1 cellular context compared by ENCODE assay signal in the genomic region with DNA sequence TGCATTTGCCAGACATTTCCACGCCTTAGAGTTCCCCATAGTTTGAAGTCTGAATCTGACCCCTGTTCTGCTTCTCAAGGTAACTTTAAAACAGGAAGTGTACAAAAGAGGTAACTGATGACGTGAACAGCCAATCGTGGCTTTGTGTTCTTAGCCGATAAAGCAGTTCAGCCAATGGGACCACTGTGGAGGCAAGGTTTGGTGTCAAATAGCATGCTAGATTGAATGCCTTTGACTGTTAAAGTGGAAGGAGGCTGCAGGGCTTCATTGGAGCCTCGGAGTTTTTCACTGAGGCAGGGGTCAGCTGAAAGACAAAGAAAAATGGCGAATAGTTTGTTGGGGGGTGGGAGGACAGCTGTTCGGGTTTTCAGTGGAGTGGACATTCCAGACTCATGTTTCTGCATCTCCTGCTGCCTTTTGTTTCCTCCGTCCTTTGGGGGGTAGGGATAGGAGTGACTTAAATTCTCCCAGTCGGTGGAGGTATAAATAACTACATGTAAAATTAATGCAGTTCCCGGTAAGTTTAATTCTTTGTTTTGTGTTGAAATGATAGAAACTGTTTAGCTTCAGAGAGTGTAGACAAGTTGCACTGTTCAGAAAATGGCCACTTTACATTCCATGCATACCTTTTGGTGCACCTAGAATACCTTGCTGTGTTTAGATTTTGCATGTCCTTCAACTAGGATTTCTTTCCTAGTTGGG.
TF ChIP-seq lines count a peak whose summit lies in the region.

No MANE protein-coding gene starts in this region.

TF ChIP-seq in HepG2, 621 proteins besides CTCF, POLR2A, EP300 and RAD21 (continued from another document and continues in another):
- TF ChIP-seq, protein P1, sequence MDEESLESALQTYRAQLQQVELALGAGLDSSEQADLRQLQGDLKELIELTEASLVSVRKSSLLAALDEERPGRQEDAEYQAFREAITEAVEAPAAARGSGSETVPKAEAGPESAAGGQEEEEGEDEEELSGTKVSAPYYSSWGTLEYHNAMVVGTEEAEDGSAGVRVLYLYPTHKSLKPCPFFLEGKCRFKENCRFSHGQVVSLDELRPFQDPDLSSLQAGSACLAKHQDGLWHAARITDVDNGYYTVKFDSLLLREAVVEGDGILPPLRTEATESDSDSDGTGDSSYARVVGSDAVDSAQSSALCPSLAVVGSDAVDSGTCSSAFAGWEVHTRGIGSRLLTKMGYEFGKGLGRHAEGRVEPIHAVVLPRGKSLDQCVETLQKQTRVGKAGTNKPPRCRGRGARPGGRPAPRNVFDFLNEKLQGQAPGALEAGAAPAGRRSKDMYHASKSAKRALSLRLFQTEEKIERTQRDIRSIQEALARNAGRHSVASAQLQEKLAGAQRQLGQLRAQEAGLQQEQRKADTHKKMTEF (CRISPR knock-in tag; IDR thresholded peaks at IDR 0.05), result peak; percentile 34; the same call in 1 of the 2 replicates
- TF ChIP-seq MTA3 (CRISPR knock-in tag; IDR thresholded peaks at IDR 0.05), result no peak
- no peak for TF ChIP-seq ARNT (IDR thresholded peaks at IDR 0.05)
- no peak; the same call in 1 of the 2 replicates for TF ChIP-seq PPARG (CRISPR knock-in tag; conservative IDR thresholded peaks at IDR 0.05)
- TF ChIP-seq FOXK2 (IDR thresholded peaks at IDR 0.05), result no peak
- peak; percentile 35; the same call in 1 of the 2 replicates for TF ChIP-seq HOXA3 (CRISPR knock-in tag; IDR thresholded peaks at IDR 0.05)
- TF ChIP-seq SATB2 (CRISPR knock-in tag; IDR thresholded peaks at IDR 0.05), result no peak
- no peak for TF ChIP-seq MAFF (IDR thresholded peaks at IDR 0.05; ENCODE audit: low read depth, low read length)
- TF ChIP-seq PHF8 (CRISPR knock-in tag; IDR thresholded peaks at IDR 0.05), result peak; percentile 34; the same call in 1 of the 2 replicates
- no peak for TF ChIP-seq SSRP1 (CRISPR knock-in tag; IDR thresholded peaks at IDR 0.05)
- no peak for TF ChIP-seq NR3C1 (CRISPR knock-in tag; IDR thresholded peaks at IDR 0.05)
- no peak for TF ChIP-seq ZNF354B (CRISPR knock-in tag; IDR thresholded peaks at IDR 0.05)
- no peak for TF ChIP-seq ZBTB7B (CRISPR knock-in tag; IDR thresholded peaks at IDR 0.05)
- TF ChIP-seq PRMT3 (CRISPR knock-in tag; IDR thresholded peaks at IDR 0.05; ENCODE audit: borderline replicate concordance, low read depth), result no peak
- no peak for TF ChIP-seq ZNF383 (CRISPR knock-in tag; IDR thresholded peaks at IDR 0.05; ENCODE audit: borderline replicate concordance)
- TF ChIP-seq, protein P2, sequence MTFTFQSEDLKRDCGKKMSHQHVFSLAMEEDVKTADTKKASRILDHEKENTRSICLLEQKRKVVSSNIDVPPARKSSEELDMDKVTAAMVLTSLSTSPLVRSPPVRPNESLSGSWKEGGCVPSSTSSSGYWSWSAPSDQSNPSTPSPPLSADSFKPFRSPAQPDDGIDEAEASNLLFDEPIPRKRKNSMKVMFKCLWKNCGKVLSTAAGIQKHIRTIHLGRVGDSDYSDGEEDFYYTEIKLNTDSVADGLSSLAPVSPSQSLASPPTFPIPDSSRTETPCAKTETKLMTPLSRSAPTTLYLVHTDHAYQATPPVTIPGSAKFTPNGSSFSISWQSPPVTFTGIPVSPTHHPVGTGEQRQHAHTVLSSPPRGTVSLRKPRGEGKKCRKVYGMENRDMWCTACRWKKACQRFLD (CRISPR knock-in tag; IDR thresholded peaks at IDR 0.05; ENCODE audit: borderline replicate concordance), result no peak
- TF ChIP-seq HNRNPK (IDR thresholded peaks at IDR 0.05; ENCODE audit: low read depth, low read length, poor library complexity, severe bottlenecking), result no peak
- TF ChIP-seq, protein P3, sequence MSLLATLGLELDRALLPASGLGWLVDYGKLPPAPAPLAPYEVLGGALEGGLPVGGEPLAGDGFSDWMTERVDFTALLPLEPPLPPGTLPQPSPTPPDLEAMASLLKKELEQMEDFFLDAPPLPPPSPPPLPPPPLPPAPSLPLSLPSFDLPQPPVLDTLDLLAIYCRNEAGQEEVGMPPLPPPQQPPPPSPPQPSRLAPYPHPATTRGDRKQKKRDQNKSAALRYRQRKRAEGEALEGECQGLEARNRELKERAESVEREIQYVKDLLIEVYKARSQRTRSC (CRISPR knock-in tag; IDR thresholded peaks at IDR 0.05; ENCODE audit: low read depth), result no peak
- TF ChIP-seq, protein P4, sequence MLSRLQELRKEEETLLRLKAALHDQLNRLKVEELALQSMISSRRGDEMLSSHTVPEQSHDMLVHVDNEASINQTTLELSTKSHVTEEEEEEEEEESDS (CRISPR knock-in tag; IDR thresholded peaks at IDR 0.05; ENCODE audit: borderline replicate concordance), result no peak
- TF ChIP-seq HMGA1 (CRISPR knock-in tag; conservative IDR thresholded peaks at IDR 0.05), result no peak
- TF ChIP-seq NFE2L1 (CRISPR knock-in tag; IDR thresholded peaks at IDR 0.05; ENCODE audit: borderline replicate concordance), result no peak
- TF ChIP-seq ZC3H13 (CRISPR knock-in tag; IDR thresholded peaks at IDR 0.05), result no peak
- TF ChIP-seq MAF1 (CRISPR knock-in tag; IDR thresholded peaks at IDR 0.05; ENCODE audit: borderline replicate concordance), result no peak
- TF ChIP-seq FOXC1 (CRISPR knock-in tag; IDR thresholded peaks at IDR 0.05; ENCODE audit: borderline replicate concordance), result no peak
- TF ChIP-seq HOXA9 (CRISPR knock-in tag; IDR thresholded peaks at IDR 0.05; ENCODE audit: borderline replicate concordance), result no peak
- peak; percentile 84 for TF ChIP-seq CREM (IDR thresholded peaks at IDR 0.05)
- no peak for TF ChIP-seq CREM (CRISPR knock-in tag; IDR thresholded peaks at IDR 0.05)
- TF ChIP-seq, protein P5, sequence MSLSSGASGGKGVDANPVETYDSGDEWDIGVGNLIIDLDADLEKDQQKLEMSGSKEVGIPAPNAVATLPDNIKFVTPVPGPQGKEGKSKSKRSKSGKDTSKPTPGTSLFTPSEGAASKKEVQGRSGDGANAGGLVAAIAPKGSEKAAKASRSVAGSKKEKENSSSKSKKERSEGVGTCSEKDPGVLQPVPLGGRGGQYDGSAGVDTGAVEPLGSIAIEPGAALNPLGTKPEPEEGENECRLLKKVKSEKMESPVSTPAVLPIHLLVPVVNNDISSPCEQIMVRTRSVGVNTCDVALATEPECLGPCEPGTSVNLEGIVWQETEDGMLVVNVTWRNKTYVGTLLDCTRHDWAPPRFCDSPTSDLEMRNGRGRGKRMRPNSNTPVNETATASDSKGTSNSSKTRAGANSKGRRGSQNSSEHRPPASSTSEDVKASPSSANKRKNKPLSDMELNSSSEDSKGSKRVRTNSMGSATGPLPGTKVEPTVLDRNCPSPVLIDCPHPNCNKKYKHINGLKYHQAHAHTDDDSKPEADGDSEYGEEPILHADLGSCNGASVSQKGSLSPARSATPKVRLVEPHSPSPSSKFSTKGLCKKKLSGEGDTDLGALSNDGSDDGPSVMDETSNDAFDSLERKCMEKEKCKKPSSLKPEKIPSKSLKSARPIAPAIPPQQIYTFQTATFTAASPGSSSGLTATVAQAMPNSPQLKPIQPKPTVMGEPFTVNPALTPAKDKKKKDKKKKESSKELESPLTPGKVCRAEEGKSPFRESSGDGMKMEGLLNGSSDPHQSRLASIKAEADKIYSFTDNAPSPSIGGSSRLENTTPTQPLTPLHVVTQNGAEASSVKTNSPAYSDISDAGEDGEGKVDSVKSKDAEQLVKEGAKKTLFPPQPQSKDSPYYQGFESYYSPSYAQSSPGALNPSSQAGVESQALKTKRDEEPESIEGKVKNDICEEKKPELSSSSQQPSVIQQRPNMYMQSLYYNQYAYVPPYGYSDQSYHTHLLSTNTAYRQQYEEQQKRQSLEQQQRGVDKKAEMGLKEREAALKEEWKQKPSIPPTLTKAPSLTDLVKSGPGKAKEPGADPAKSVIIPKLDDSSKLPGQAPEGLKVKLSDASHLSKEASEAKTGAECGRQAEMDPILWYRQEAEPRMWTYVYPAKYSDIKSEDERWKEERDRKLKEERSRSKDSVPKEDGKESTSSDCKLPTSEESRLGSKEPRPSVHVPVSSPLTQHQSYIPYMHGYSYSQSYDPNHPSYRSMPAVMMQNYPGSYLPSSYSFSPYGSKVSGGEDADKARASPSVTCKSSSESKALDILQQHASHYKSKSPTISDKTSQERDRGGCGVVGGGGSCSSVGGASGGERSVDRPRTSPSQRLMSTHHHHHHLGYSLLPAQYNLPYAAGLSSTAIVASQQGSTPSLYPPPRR (CRISPR knock-in tag; IDR thresholded peaks at IDR 0.05; ENCODE audit: borderline replicate concordance), result no peak
- no peak for TF ChIP-seq AGO2 (optimal IDR thresholded peaks at IDR 0.05; ENCODE audit: low read depth, low read length)
- 0 out of 2 replicates have a peak, but pooled peaks have one; percentile 15 for TF ChIP-seq REPIN1 (CRISPR knock-in tag; IDR thresholded peaks at IDR 0.05; ENCODE audit: borderline replicate concordance, low read depth)
- TF ChIP-seq MAFK (conservative IDR thresholded peaks at IDR 0.05 in 1 of 2, IDR thresholded peaks at IDR 0.05 in 1 of 2; ENCODE audit: low read length in 2 of 2), result no peak
- TF ChIP-seq KDM3A (CRISPR knock-in tag; IDR thresholded peaks at IDR 0.05; ENCODE audit: low read depth), result no peak
- TF ChIP-seq, protein P6, sequence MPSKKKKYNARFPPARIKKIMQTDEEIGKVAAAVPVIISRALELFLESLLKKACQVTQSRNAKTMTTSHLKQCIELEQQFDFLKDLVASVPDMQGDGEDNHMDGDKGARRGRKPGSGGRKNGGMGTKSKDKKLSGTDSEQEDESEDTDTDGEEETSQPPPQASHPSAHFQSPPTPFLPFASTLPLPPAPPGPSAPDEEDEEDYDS (CRISPR knock-in tag; IDR thresholded peaks at IDR 0.05), result peak; percentile 98
- no peak for TF ChIP-seq ZMAT3 (CRISPR knock-in tag; conservative IDR thresholded peaks at IDR 0.05)
- TF ChIP-seq KDM1A (CRISPR knock-in tag; IDR thresholded peaks at IDR 0.05), result no peak
- TF ChIP-seq NFKB2 (CRISPR knock-in tag; IDR thresholded peaks at IDR 0.05; ENCODE audit: borderline replicate concordance), result no peak
- TF ChIP-seq ETV6 (CRISPR knock-in tag; conservative IDR thresholded peaks at IDR 0.05), result no peak
- TF ChIP-seq MXI1 (IDR thresholded peaks at IDR 0.05; ENCODE audit: borderline replicate concordance, low read depth, low read length), result 0 out of 3 replicates have a peak, but pooled peaks have one; percentile 6
- TF ChIP-seq PCBP1 (IDR thresholded peaks at IDR 0.05; ENCODE audit: borderline replicate concordance, low read depth, low read length), result no peak
- no peak for TF ChIP-seq AGO1 (IDR thresholded peaks at IDR 0.05; ENCODE audit: low read depth, low read length, poor library complexity, severe bottlenecking)
- TF ChIP-seq REXO4 (CRISPR knock-in tag; IDR thresholded peaks at IDR 0.05; ENCODE audit: borderline replicate concordance), result no peak
- TF ChIP-seq CENPT (CRISPR knock-in tag; IDR thresholded peaks at IDR 0.05; ENCODE audit: low read depth), result no peak
- TF ChIP-seq SRSF1 (optimal IDR thresholded peaks at IDR 0.05; ENCODE audit: low read depth, low read length), result no peak
- 0 out of 2 replicates have a peak, but pooled peaks have one; percentile 20 for TF ChIP-seq HMG20A (CRISPR knock-in tag; IDR thresholded peaks at IDR 0.05; ENCODE audit: borderline replicate concordance)
- no peak for TF ChIP-seq BHLHE40 (IDR thresholded peaks at IDR 0.05; ENCODE audit: low read length)
- TF ChIP-seq, protein P7, sequence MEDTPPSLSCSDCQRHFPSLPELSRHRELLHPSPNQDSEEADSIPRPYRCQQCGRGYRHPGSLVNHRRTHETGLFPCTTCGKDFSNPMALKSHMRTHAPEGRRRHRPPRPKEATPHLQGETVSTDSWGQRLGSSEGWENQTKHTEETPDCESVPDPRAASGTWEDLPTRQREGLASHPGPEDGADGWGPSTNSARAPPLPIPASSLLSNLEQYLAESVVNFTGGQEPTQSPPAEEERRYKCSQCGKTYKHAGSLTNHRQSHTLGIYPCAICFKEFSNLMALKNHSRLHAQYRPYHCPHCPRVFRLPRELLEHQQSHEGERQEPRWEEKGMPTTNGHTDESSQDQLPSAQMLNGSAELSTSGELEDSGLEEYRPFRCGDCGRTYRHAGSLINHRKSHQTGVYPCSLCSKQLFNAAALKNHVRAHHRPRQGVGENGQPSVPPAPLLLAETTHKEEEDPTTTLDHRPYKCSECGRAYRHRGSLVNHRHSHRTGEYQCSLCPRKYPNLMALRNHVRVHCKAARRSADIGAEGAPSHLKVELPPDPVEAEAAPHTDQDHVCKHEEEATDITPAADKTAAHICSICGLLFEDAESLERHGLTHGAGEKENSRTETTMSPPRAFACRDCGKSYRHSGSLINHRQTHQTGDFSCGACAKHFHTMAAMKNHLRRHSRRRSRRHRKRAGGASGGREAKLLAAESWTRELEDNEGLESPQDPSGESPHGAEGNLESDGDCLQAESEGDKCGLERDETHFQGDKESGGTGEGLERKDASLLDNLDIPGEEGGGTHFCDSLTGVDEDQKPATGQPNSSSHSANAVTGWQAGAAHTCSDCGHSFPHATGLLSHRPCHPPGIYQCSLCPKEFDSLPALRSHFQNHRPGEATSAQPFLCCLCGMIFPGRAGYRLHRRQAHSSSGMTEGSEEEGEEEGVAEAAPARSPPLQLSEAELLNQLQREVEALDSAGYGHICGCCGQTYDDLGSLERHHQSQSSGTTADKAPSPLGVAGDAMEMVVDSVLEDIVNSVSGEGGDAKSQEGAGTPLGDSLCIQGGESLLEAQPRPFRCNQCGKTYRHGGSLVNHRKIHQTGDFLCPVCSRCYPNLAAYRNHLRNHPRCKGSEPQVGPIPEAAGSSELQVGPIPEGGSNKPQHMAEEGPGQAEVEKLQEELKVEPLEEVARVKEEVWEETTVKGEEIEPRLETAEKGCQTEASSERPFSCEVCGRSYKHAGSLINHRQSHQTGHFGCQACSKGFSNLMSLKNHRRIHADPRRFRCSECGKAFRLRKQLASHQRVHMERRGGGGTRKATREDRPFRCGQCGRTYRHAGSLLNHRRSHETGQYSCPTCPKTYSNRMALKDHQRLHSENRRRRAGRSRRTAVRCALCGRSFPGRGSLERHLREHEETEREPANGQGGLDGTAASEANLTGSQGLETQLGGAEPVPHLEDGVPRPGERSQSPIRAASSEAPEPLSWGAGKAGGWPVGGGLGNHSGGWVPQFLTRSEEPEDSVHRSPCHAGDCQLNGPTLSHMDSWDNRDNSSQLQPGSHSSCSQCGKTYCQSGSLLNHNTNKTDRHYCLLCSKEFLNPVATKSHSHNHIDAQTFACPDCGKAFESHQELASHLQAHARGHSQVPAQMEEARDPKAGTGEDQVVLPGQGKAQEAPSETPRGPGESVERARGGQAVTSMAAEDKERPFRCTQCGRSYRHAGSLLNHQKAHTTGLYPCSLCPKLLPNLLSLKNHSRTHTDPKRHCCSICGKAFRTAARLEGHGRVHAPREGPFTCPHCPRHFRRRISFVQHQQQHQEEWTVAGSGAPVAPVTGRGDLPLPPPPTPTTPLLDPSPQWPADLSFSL (CRISPR knock-in tag; IDR thresholded peaks at IDR 0.05), result no peak
- TF ChIP-seq, protein P8, sequence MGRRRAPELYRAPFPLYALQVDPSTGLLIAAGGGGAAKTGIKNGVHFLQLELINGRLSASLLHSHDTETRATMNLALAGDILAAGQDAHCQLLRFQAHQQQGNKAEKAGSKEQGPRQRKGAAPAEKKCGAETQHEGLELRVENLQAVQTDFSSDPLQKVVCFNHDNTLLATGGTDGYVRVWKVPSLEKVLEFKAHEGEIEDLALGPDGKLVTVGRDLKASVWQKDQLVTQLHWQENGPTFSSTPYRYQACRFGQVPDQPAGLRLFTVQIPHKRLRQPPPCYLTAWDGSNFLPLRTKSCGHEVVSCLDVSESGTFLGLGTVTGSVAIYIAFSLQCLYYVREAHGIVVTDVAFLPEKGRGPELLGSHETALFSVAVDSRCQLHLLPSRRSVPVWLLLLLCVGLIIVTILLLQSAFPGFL (CRISPR knock-in tag; IDR thresholded peaks at IDR 0.05), result no peak
- TF ChIP-seq, protein P9, sequence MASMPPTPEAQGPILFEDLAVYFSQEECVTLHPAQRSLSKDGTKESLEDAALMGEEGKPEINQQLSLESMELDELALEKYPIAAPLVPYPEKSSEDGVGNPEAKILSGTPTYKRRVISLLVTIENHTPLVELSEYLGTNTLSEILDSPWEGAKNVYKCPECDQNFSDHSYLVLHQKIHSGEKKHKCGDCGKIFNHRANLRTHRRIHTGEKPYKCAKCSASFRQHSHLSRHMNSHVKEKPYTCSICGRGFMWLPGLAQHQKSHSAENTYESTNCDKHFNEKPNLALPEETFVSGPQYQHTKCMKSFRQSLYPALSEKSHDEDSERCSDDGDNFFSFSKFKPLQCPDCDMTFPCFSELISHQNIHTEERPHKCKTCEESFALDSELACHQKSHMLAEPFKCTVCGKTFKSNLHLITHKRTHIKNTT (CRISPR knock-in tag; IDR thresholded peaks at IDR 0.05), result no peak
